2 cellular contexts compared by ENCODE assay signal in the genomic region with DNA sequence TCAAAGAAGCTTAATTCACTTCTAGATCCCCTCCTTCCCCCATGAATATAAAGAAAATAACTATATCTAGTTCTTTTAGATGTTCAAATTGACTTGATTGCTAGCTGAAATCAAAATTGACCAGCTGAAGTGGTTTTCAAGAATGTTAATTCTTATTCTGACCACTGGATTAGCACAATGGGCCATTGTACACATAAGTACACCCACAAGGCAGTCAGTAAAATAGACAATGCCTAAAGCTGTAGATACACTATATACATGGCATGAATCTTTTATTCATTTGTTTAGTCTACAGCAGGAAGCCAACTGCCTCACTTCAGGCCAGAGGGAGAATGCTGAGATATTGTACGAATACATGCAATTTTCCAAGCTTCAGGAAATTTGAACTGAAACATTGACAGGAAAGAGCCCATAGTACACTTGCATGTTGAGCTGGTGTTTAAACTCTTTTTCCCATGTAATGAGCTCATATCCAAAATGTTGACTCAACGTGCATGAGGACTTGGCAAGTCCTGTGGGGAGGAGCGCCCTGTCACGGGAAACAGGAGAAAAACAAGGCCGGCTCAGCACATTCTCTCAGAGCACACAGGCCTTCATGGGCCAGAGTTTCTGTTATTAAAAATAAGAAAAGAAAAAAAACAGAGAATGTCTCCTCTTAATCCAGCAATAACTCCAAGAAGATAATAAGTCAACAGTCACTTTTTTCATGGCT.
TF ChIP-seq lines count a peak whose summit lies in the region.

No MANE protein-coding gene starts in this region.

TF ChIP-seq in liver, 16 proteins besides CTCF, POLR2A, EP300 and RAD21 (continued from another document):
- TF ChIP-seq, protein P1, sequence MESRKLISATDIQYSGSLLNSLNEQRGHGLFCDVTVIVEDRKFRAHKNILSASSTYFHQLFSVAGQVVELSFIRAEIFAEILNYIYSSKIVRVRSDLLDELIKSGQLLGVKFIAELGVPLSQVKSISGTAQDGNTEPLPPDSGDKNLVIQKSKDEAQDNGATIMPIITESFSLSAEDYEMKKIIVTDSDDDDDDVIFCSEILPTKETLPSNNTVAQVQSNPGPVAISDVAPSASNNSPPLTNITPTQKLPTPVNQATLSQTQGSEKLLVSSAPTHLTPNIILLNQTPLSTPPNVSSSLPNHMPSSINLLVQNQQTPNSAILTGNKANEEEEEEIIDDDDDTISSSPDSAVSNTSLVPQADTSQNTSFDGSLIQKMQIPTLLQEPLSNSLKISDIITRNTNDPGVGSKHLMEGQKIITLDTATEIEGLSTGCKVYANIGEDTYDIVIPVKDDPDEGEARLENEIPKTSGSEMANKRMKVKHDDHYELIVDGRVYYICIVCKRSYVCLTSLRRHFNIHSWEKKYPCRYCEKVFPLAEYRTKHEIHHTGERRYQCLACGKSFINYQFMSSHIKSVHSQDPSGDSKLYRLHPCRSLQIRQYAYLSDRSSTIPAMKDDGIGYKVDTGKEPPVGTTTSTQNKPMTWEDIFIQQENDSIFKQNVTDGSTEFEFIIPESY (IDR thresholded peaks at IDR 0.05), result peak; percentile 43
- TF ChIP-seq JUND (IDR thresholded peaks at IDR 0.05) (peak; percentile 55 to 82), SP1 (IDR thresholded peaks at IDR 0.05) (peak; percentile 60), EGR1 (IDR thresholded peaks at IDR 0.05; ENCODE audit: low read depth in 2 of 2) (no peak), GABPA (IDR thresholded peaks at IDR 0.05 in 1 of 2, conservative IDR thresholded peaks at IDR 0.05 in 1 of 2) (no peak), TAF1 (conservative IDR thresholded peaks at IDR 0.05) (no peak), FOXA2 (IDR thresholded peaks at IDR 0.05) (no peak), NR2F2 (IDR thresholded peaks at IDR 0.05) (peak; percentile 49)
- TF ChIP-seq, protein P2, sequence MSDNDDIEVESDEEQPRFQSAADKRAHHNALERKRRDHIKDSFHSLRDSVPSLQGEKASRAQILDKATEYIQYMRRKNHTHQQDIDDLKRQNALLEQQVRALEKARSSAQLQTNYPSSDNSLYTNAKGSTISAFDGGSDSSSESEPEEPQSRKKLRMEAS (IDR thresholded peaks at IDR 0.05), result peak; percentile 77
- TF ChIP-seq, protein P3, sequence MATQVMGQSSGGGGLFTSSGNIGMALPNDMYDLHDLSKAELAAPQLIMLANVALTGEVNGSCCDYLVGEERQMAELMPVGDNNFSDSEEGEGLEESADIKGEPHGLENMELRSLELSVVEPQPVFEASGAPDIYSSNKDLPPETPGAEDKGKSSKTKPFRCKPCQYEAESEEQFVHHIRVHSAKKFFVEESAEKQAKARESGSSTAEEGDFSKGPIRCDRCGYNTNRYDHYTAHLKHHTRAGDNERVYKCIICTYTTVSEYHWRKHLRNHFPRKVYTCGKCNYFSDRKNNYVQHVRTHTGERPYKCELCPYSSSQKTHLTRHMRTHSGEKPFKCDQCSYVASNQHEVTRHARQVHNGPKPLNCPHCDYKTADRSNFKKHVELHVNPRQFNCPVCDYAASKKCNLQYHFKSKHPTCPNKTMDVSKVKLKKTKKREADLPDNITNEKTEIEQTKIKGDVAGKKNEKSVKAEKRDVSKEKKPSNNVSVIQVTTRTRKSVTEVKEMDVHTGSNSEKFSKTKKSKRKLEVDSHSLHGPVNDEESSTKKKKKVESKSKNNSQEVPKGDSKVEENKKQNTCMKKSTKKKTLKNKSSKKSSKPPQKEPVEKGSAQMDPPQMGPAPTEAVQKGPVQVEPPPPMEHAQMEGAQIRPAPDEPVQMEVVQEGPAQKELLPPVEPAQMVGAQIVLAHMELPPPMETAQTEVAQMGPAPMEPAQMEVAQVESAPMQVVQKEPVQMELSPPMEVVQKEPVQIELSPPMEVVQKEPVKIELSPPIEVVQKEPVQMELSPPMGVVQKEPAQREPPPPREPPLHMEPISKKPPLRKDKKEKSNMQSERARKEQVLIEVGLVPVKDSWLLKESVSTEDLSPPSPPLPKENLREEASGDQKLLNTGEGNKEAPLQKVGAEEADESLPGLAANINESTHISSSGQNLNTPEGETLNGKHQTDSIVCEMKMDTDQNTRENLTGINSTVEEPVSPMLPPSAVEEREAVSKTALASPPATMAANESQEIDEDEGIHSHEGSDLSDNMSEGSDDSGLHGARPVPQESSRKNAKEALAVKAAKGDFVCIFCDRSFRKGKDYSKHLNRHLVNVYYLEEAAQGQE (IDR thresholded peaks at IDR 0.05), result peak; percentile 44
TF ChIP-seq in liver: peak in this region for 11.

TF ChIP-seq in HepG2, 621 proteins besides CTCF, POLR2A, EP300 and RAD21 (continued from another document):
- TF ChIP-seq, protein P4, sequence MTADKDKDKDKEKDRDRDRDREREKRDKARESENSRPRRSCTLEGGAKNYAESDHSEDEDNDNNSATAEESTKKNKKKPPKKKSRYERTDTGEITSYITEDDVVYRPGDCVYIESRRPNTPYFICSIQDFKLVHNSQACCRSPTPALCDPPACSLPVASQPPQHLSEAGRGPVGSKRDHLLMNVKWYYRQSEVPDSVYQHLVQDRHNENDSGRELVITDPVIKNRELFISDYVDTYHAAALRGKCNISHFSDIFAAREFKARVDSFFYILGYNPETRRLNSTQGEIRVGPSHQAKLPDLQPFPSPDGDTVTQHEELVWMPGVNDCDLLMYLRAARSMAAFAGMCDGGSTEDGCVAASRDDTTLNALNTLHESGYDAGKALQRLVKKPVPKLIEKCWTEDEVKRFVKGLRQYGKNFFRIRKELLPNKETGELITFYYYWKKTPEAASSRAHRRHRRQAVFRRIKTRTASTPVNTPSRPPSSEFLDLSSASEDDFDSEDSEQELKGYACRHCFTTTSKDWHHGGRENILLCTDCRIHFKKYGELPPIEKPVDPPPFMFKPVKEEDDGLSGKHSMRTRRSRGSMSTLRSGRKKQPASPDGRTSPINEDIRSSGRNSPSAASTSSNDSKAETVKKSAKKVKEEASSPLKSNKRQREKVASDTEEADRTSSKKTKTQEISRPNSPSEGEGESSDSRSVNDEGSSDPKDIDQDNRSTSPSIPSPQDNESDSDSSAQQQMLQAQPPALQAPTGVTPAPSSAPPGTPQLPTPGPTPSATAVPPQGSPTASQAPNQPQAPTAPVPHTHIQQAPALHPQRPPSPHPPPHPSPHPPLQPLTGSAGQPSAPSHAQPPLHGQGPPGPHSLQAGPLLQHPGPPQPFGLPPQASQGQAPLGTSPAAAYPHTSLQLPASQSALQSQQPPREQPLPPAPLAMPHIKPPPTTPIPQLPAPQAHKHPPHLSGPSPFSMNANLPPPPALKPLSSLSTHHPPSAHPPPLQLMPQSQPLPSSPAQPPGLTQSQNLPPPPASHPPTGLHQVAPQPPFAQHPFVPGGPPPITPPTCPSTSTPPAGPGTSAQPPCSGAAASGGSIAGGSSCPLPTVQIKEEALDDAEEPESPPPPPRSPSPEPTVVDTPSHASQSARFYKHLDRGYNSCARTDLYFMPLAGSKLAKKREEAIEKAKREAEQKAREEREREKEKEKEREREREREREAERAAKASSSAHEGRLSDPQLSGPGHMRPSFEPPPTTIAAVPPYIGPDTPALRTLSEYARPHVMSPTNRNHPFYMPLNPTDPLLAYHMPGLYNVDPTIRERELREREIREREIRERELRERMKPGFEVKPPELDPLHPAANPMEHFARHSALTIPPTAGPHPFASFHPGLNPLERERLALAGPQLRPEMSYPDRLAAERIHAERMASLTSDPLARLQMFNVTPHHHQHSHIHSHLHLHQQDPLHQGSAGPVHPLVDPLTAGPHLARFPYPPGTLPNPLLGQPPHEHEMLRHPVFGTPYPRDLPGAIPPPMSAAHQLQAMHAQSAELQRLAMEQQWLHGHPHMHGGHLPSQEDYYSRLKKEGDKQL (CRISPR knock-in tag; IDR thresholded peaks at IDR 0.05; ENCODE audit: low read depth), result no peak
- TF ChIP-seq, protein P5, sequence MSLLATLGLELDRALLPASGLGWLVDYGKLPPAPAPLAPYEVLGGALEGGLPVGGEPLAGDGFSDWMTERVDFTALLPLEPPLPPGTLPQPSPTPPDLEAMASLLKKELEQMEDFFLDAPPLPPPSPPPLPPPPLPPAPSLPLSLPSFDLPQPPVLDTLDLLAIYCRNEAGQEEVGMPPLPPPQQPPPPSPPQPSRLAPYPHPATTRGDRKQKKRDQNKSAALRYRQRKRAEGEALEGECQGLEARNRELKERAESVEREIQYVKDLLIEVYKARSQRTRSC (CRISPR knock-in tag; IDR thresholded peaks at IDR 0.05; ENCODE audit: low read depth), result no peak
- TF ChIP-seq CAMTA2 (CRISPR knock-in tag; IDR thresholded peaks at IDR 0.05; ENCODE audit: borderline replicate concordance) (no peak), KAT2B (IDR thresholded peaks at IDR 0.05; ENCODE audit: borderline replicate concordance, low read depth, low read length) (no peak), ELF4 (CRISPR knock-in tag; IDR thresholded peaks at IDR 0.05; ENCODE audit: borderline replicate concordance) (no peak), MIXL1 (CRISPR knock-in tag; IDR thresholded peaks at IDR 0.05) (no peak), AHR (CRISPR knock-in tag; IDR thresholded peaks at IDR 0.05) (no peak), ZFY (CRISPR knock-in tag; IDR thresholded peaks at IDR 0.05) (no peak), KLF12 (CRISPR knock-in tag; IDR thresholded peaks at IDR 0.05; ENCODE audit: borderline replicate concordance) (no peak), ZC3H13 (CRISPR knock-in tag; IDR thresholded peaks at IDR 0.05) (no peak), ZNF598 (CRISPR knock-in tag; IDR thresholded peaks at IDR 0.05; ENCODE audit: borderline replicate concordance) (no peak)
- TF ChIP-seq, protein P6, sequence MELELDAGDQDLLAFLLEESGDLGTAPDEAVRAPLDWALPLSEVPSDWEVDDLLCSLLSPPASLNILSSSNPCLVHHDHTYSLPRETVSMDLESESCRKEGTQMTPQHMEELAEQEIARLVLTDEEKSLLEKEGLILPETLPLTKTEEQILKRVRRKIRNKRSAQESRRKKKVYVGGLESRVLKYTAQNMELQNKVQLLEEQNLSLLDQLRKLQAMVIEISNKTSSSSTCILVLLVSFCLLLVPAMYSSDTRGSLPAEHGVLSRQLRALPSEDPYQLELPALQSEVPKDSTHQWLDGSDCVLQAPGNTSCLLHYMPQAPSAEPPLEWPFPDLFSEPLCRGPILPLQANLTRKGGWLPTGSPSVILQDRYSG (CRISPR knock-in tag; IDR thresholded peaks at IDR 0.05), result no peak
- TF ChIP-seq, protein P7, sequence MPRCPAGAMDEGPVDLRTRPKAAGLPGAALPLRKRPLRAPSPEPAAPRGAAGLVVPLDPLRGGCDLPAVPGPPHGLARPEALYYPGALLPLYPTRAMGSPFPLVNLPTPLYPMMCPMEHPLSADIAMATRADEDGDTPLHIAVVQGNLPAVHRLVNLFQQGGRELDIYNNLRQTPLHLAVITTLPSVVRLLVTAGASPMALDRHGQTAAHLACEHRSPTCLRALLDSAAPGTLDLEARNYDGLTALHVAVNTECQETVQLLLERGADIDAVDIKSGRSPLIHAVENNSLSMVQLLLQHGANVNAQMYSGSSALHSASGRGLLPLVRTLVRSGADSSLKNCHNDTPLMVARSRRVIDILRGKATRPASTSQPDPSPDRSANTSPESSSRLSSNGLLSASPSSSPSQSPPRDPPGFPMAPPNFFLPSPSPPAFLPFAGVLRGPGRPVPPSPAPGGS (CRISPR knock-in tag; IDR thresholded peaks at IDR 0.05), result no peak
- TF ChIP-seq, protein P8, sequence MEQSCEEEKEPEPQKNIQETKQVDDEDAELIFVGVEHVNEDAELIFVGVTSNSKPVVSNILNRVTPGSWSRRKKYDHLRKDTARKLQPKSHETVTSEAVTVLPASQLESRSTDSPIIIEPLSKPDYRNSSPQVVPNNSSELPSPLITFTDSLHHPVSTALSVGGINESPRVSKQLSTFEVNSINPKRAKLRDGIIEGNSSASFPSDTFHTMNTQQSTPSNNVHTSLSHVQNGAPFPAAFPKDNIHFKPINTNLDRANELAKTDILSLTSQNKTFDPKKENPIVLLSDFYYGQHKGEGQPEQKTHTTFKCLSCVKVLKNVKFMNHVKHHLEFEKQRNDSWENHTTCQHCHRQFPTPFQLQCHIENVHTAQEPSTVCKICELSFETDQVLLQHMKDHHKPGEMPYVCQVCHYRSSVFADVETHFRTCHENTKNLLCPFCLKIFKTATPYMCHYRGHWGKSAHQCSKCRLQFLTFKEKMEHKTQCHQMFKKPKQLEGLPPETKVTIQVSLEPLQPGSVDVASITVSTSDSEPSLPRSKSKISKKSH (CRISPR knock-in tag; IDR thresholded peaks at IDR 0.05; ENCODE audit: borderline replicate concordance), result no peak
- TF ChIP-seq, protein P9, sequence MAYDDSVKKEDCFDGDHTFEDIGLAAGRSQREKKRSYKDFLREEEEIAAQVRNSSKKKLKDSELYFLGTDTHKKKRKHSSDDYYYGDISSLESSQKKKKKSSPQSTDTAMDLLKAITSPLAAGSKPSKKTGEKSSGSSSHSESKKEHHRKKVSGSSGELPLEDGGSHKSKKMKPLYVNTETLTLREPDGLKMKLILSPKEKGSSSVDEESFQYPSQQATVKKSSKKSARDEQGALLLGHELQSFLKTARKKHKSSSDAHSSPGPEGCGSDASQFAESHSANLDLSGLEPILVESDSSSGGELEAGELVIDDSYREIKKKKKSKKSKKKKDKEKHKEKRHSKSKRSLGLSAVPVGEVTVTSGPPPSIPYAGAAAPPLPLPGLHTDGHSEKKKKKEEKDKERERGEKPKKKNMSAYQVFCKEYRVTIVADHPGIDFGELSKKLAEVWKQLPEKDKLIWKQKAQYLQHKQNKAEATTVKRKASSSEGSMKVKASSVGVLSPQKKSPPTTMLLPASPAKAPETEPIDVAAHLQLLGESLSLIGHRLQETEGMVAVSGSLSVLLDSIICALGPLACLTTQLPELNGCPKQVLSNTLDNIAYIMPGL (CRISPR knock-in tag; IDR thresholded peaks at IDR 0.05; ENCODE audit: borderline replicate concordance in 1 of 2, low read depth in 1 of 2), result no peak
